13 cellular contexts compared by ENCODE assay signal in genomic region chr9:88567870-88568269, GRCh38. TPM values are rescaled to one million over a fixed set of nuclear protein-coding genes. Genes with fewer than 3 reads are reported as not detected.
DNase-seq lines count a peak whose midpoint lies in the region; ATAC-seq and TF ChIP-seq lines count a peak whose summit lies in the region.
"Had no signal": no experiment of that assay in that cellular context is flagged by ENCODE, and none has a peak within 500 bp of the region (broad histone marks: within the 10 kb centered on the region; RNA-seq: fewer than 3 reads in every experiment).

No MANE protein-coding gene starts in this region.

- TF ChIP-seq CTCF in H9 (conservative IDR thresholded peaks at IDR 0.05), result no peak

- no peak overlapping the region for H2AK5ac ChIP-seq in H9 (ENCODE audit: insufficient read length, low read length)

- H2BK5ac ChIP-seq in H9 (ENCODE audit: insufficient read length, low read length), result no peak overlapping the region

- H3K27me3 Mint-ChIP-seq in stimulated activated memory B cell treated with anti-CD40 and anti-IgM and Interleukin-4, amounts not matched to agents 10 μg/mL and 1 μg/mL and 100 μg/mL, for 72 hours, result peaks cover 10% of the 10 kb centered on the region
- H3K27me3 Mint-ChIP-seq in H9 (ENCODE audit: low read depth), result peaks cover 7% of the 10 kb centered on the region

- H2BK15ac ChIP-seq in H9 (ENCODE audit: low read depth, low read length), result no peak overlapping the region

- no peak overlapping the region for H2BK12ac ChIP-seq in H9 (ENCODE audit: insufficient read length, low read depth, low read length)

- no peak overlapping the region for H3K18ac ChIP-seq in H9 (ENCODE audit: insufficient read length, low read depth, low read length)

- H3K4ac ChIP-seq in H9 (ENCODE audit: low read depth, low read length), result no peak overlapping the region

- no peak overlapping the region for H3K27ac Mint-ChIP-seq in activated naive CD4-positive, alpha-beta T cell treated with anti-CD3 and anti-CD28 coated beads, Interleukin-2, amount 50 U/mL, for 72 hours
- no peak overlapping the region for H3K27ac Mint-ChIP-seq in stimulated activated memory B cell treated with anti-CD40 and anti-IgM and Interleukin-4, amounts not matched to agents 10 μg/mL and 1 μg/mL and 100 μg/mL, for 72 hours
- H3K27ac Mint-ChIP-seq in H9, result no peak overlapping the region
- H3K27ac Mint-ChIP-seq: progenitor cell of endocrine pancreas had no signal

- H3K9me3 Mint-ChIP-seq in activated naive CD4-positive, alpha-beta T cell treated with anti-CD3 and anti-CD28 coated beads, Interleukin-2, amount 50 U/mL, for 72 hours, result no peaks in the 10 kb centered on the region
- H3K9me3 Mint-ChIP-seq in stimulated activated memory B cell treated with anti-CD40 and anti-IgM and Interleukin-4, amounts not matched to agents 10 μg/mL and 1 μg/mL and 100 μg/mL, for 72 hours, result peaks cover 3% of the 10 kb centered on the region
- H3K9me3 Mint-ChIP-seq in H9, result no peaks in the 10 kb centered on the region

- no peaks in the 10 kb centered on the region for H3K4me1 Mint-ChIP-seq in stimulated activated memory B cell treated with anti-CD40 and anti-IgM and Interleukin-4, amounts not matched to agents 10 μg/mL and 1 μg/mL and 100 μg/mL, for 72 hours
- no peaks in the 10 kb centered on the region for H3K4me1 Mint-ChIP-seq in H9

- no peaks in the 10 kb centered on the region for H3K27me3 ChIP-seq in H9 (ENCODE audit: insufficient read depth, low read length)
- H3K27me3 ChIP-seq: transverse colon had no signal

- H3K4me1 ChIP-seq in H9 (ENCODE audit: insufficient read depth, low read length), result no peaks in the 10 kb centered on the region
- H3K4me1 ChIP-seq: transverse colon had no signal

- peak; percentile 79 for ATAC-seq in activated naive CD4-positive, alpha-beta T cell treated with anti-CD3 and anti-CD28 coated beads, Interleukin-2, amount 50 U/mL, for 72 hours
- ATAC-seq in GM21390 (IDR thresholded peaks at IDR 0.05; ENCODE audit: unreplicated experiment) (peak; percentile 78), HG03039 (IDR thresholded peaks at IDR 0.05; ENCODE audit: unreplicated experiment) (peak; percentile 79)
- peak; percentile 74 for ATAC-seq in stimulated activated memory B cell treated with anti-CD40 and anti-IgM and Interleukin-4, amounts not matched to agents 10 μg/mL and 1 μg/mL and 100 μg/mL, for 72 hours

- H3K36me3 Mint-ChIP-seq in activated naive CD4-positive, alpha-beta T cell treated with anti-CD3 and anti-CD28 coated beads, Interleukin-2, amount 50 U/mL, for 72 hours, result no peaks in the 10 kb centered on the region
- H3K36me3 Mint-ChIP-seq in stimulated activated memory B cell treated with anti-CD40 and anti-IgM and Interleukin-4, amounts not matched to agents 10 μg/mL and 1 μg/mL and 100 μg/mL, for 72 hours, result no peaks in the 10 kb centered on the region
- H3K36me3 Mint-ChIP-seq in H9 (ENCODE audit: insufficient read depth in 1 of 3, low read depth in 3 of 3), result no peaks in the 10 kb centered on the region

- no peak overlapping the region for H4K5ac ChIP-seq in H9 (ENCODE audit: insufficient read length, low read depth, low read length)

- H4K91ac ChIP-seq in H9 (ENCODE audit: insufficient read length, low read depth, low read length), result no peak overlapping the region

- no peak for DNase-seq in activated naive CD4-positive, alpha-beta T cell treated with anti-CD3 and anti-CD28 coated beads, Interleukin-2, amount 50 U/mL, for 72 hours (ENCODE audit: low spot score in 2 of 2)
- DNase-seq in activated naive CD4-positive, alpha-beta T cell treated with Interleukin-2 at 50 U/mL for 16 hours, result no peak
- DNase-seq in CD1c-positive myeloid dendritic cell (ENCODE audit: extremely low spot score) (no peak), H9 (no peak), kidney glomerular epithelial cell (lab: John Stamatoyannopoulos, UW) (no peak)
- DNase-seq: DMS 273 treated with DMSO at 0.1 percent for 48 hours, NCI-H187, NCI-H524 treated with DMSO at 0.1 percent for 48 hours, transverse colon had no signal

- no peaks in the 10 kb centered on the region for H3K79me1 ChIP-seq in H9 (ENCODE audit: insufficient read depth, low read depth, low read length, poor library complexity, severe bottlenecking)

- H3K14ac ChIP-seq in H9 (ENCODE audit: insufficient read depth, low read length), result no peak overlapping the region; the same call in 1 of the 2 replicates

- H2BK20ac ChIP-seq in H9 (ENCODE audit: low read depth, low read length, poor library complexity, severe bottlenecking), result no peak overlapping the region

- H3K9me3 ChIP-seq in H9 (ENCODE audit: control insufficient read depth, low read depth, low read length), result no peaks in the 10 kb centered on the region
- H3K9me3 ChIP-seq: transverse colon had no signal

- H3K27ac ChIP-seq in H9 (ENCODE audit: insufficient read length, low read depth, low read length), result no peak overlapping the region
- H3K27ac ChIP-seq: transverse colon had no signal

- H4K8ac ChIP-seq in H9 (replicated peaks; ENCODE audit: insufficient read length, low read depth, low read length), result no peak overlapping the region

- no CpG with 5 or more reads among the region's 3 CpGs for WGBS in H9 (ENCODE audit: extremely low coverage, insufficient read length, low lambda C conversion rate)

- no peak overlapping the region for H3K4me3 Mint-ChIP-seq in stimulated activated memory B cell treated with anti-CD40 and anti-IgM and Interleukin-4, amounts not matched to agents 10 μg/mL and 1 μg/mL and 100 μg/mL, for 72 hours
- no peak overlapping the region for H3K4me3 Mint-ChIP-seq in H9

- no peak overlapping the region for H3K4me2 ChIP-seq in H9 (ENCODE audit: insufficient read depth, insufficient read length, low read length)

- H2BK120ac ChIP-seq in H9 (ENCODE audit: low read depth, low read length, poor library complexity, severe bottlenecking), result no peak overlapping the region

- H3K79me2 ChIP-seq in H9 (ENCODE audit: insufficient read depth, low read length), result no peaks in the 10 kb centered on the region

- H3K23ac ChIP-seq in H9 (ENCODE audit: insufficient read length, low read depth, low read length), result no peak overlapping the region

- H3K23me2 ChIP-seq in H9 (ENCODE audit: insufficient read length, low read depth, low read length, poor library complexity, severe bottlenecking), result no peaks in the 10 kb centered on the region

- no peaks in the 10 kb centered on the region for H4K20me1 ChIP-seq in H9 (ENCODE audit: control insufficient read depth, insufficient read depth, insufficient read length)

- H3K9ac ChIP-seq in H9 (ENCODE audit: extremely low read depth, insufficient read length, low read length), result no peak overlapping the region

- no peak overlapping the region for H3K56ac ChIP-seq in H9 (ENCODE audit: insufficient read length, low read depth, low read length)

- H3T11ph ChIP-seq in H9 (ENCODE audit: low read length), result no peak overlapping the region

- H2AFZ ChIP-seq in H9 (ENCODE audit: low read length), result no peak overlapping the region

RNA-seq across cellular contexts. Expression of gene NXNL2, which starts 32.9 kb away (rescaled TPM):
- total RNA-seq in activated naive CD4-positive, alpha-beta T cell treated with anti-CD3 and anti-CD28 coated beads, Interleukin-2, amount 50 U/mL, for 72 hours, result not detected
- total RNA-seq in H9 (2021), result 0.33 and 0.57 TPM in 2 replicates
- total RNA-seq: progenitor cell of endocrine pancreas, transverse colon had no signal
